In genomic region chr1:241998950-241999495, GRCh38 we compare ENCODE assay signal across 7 cellular contexts. TPM values are rescaled to one million over a fixed set of nuclear protein-coding genes. Genes with fewer than 3 reads are reported as not detected.
DNase-seq lines count a peak whose midpoint lies in the region; ATAC-seq and TF ChIP-seq lines count a peak whose summit lies in the region.

Gene MAP1LC3C, minus strand, starts transcription at chr1:241999098. Its CDS starts 90 bp downstream, at chr1:241999008.

- H3K4me2 ChIP-seq in smooth muscle cell = peak within 1 kb of the TSS; percentile 83

- 56% methylated on average over 6 of the region's 6 CpGs for WGBS in smooth muscle cell (ENCODE audit: low lambda C conversion rate)

- H3K9me3 ChIP-seq in HEK293 (ENCODE audit: control insufficient read depth, insufficient read depth, low read depth, low read length) = no peaks in the 10 kb centered on the region
- no peaks in the 10 kb centered on the region for H3K9me3 ChIP-seq in iPS-20b (ENCODE audit: insufficient read depth, low read depth, low read length)
- no peaks in the 10 kb centered on the region for H3K9me3 ChIP-seq in smooth muscle cell (replicated peaks; ENCODE audit: low read depth)

- ATAC-seq in HG02588 (IDR thresholded peaks at IDR 0.05; ENCODE audit: unreplicated experiment) (no peak), left lobe of liver (no peak)

- H3K27ac Mint-ChIP-seq in activated T-helper 2 cell treated with anti-CD3 and anti-CD28 coated beads, Interferon-gamma antibody, Interleukin-2, Interleukin-4, amounts not matched to agents 10 μg/mL and 5 μg/mL and 100 μg/mL, durations not matched to agents 14 hours and 24 hours and 36 hours = no peak within 1 kb of the TSS

- no peaks in the 10 kb centered on the region for H4K20me1 ChIP-seq in smooth muscle cell (ENCODE audit: low read depth)

- no peak within 1 kb of the TSS for H3K27ac ChIP-seq in HEK293 (ENCODE audit: extremely low read depth, low read depth, low read length)
- H3K27ac ChIP-seq in iPS-20b (ENCODE audit: low read length) = no peak within 1 kb of the TSS
- no peak within 1 kb of the TSS for H3K27ac ChIP-seq in smooth muscle cell (ENCODE audit: low read depth)

- no peaks in the 10 kb centered on the region for H3K27me3 Mint-ChIP-seq in activated T-helper 2 cell treated with anti-CD3 and anti-CD28 coated beads, Interferon-gamma antibody, Interleukin-2, Interleukin-4, amounts not matched to agents 10 μg/mL and 5 μg/mL and 100 μg/mL, durations not matched to agents 14 hours and 24 hours and 36 hours (ENCODE audit: low read depth)

- intact Hi-C loops in activated T-helper 2 cell treated with anti-CD3 and anti-CD28 coated beads, Interferon-gamma antibody, Interleukin-2, Interleukin-4, amounts not matched to agents 10 μg/mL and 5 μg/mL and 100 μg/mL, durations not matched to agents 14 hours and 24 hours and 36 hours (cut with micrococcal nuclease) = loop anchor here (2.0 to 10.0 kb wide), 3 partner anchors 104 to 388 kb away; partner anchors contain the start of gene EXO1

- peaks cover 6% of the 10 kb centered on the region for H3K4me1 Mint-ChIP-seq in activated T-helper 2 cell treated with anti-CD3 and anti-CD28 coated beads, Interferon-gamma antibody, Interleukin-2, Interleukin-4, amounts not matched to agents 10 μg/mL and 5 μg/mL and 100 μg/mL, durations not matched to agents 14 hours and 24 hours and 36 hours (ENCODE audit: low read depth)

- H3K27me3 ChIP-seq in iPS-20b (ENCODE audit: insufficient read depth, low read length) (0 out of 2 replicates have a peak, but pooled peaks cover 4% of the 10 kb centered on the region), smooth muscle cell (ENCODE audit: low read depth) (no peaks in the 10 kb centered on the region)

- H3K9me3 Mint-ChIP-seq in activated T-helper 2 cell treated with anti-CD3 and anti-CD28 coated beads, Interferon-gamma antibody, Interleukin-2, Interleukin-4, amounts not matched to agents 10 μg/mL and 5 μg/mL and 100 μg/mL, durations not matched to agents 14 hours and 24 hours and 36 hours = no peaks in the 10 kb centered on the region

- H3K4me1 ChIP-seq in HEK293 (ENCODE audit: control insufficient read depth, insufficient read depth, low read length) = no peaks in the 10 kb centered on the region
- H3K4me1 ChIP-seq in iPS-20b (ENCODE audit: insufficient read depth, low read length) = peaks cover 8% of the 10 kb centered on the region; the same call in 1 of the 2 replicates
- H3K4me1 ChIP-seq in smooth muscle cell (ENCODE audit: low read depth) = peaks cover 6% of the 10 kb centered on the region

- H3K36me3 ChIP-seq in HEK293 (ENCODE audit: control insufficient read depth in 2 of 2, insufficient read depth in 1 of 2, low read length in 2 of 2) (no peaks in the 10 kb centered on the region), iPS-20b (ENCODE audit: insufficient read depth, low read depth, low read length) (no peaks in the 10 kb centered on the region), smooth muscle cell (ENCODE audit: low read depth) (no peaks in the 10 kb centered on the region)

- CTCF ChIA-PET in HEK293 (lab: Yijun Ruan, JAX) = interaction anchor here (0.6 to 3.8 kb wide), 44 partner anchors 9 to 1341 kb away, joined by 3 to 37 read pairs (median 5); partner anchors contain the start of genes BECN2 and EXO1

- no peaks in the 10 kb centered on the region for H3F3A ChIP-seq in smooth muscle cell (ENCODE audit: low read depth)

- no peaks in the 10 kb centered on the region for H3K79me2 ChIP-seq in smooth muscle cell (ENCODE audit: low read depth)

- H3K4me3 ChIP-seq in HEK293 (ENCODE audit: low read depth, low read length) (peak within 1 kb of the TSS; percentile 19), iPS-20b (ENCODE audit: low read length) (peak within 1 kb of the TSS; percentile 85), smooth muscle cell (peak within 1 kb of the TSS; percentile 43)

- H3K4me3 Mint-ChIP-seq in activated T-helper 2 cell treated with anti-CD3 and anti-CD28 coated beads, Interferon-gamma antibody, Interleukin-2, Interleukin-4, amounts not matched to agents 10 μg/mL and 5 μg/mL and 100 μg/mL, durations not matched to agents 14 hours and 24 hours and 36 hours (ENCODE audit: low read depth) = peak within 1 kb of the TSS; percentile 68

- TF ChIP-seq CTCF in HEK293 (tag by site-specific recombination; IDR thresholded peaks at IDR 0.05) = no peak
- TF ChIP-seq CTCF in smooth muscle cell (IDR thresholded peaks at IDR 0.05; ENCODE audit: borderline replicate concordance, insufficient read depth, poor library complexity, severe bottlenecking) = no peak

- POLR2A ChIA-PET in HEK293 (lab: Yijun Ruan, JAX) = interaction anchor here (1.1 kb wide), 1 partner anchor 102 kb away, joined by 3 read pairs; no protein-coding TSS in a partner anchor

- H3K9ac ChIP-seq in iPS-20b (ENCODE audit: low read depth, low read length) (peak within 1 kb of the TSS; percentile 74; the same call in 1 of the 2 replicates), smooth muscle cell (ENCODE audit: low read depth) (no peak within 1 kb of the TSS)

- H3K36me3 Mint-ChIP-seq in activated T-helper 2 cell treated with anti-CD3 and anti-CD28 coated beads, Interferon-gamma antibody, Interleukin-2, Interleukin-4, amounts not matched to agents 10 μg/mL and 5 μg/mL and 100 μg/mL, durations not matched to agents 14 hours and 24 hours and 36 hours (ENCODE audit: low read depth) = no peaks in the 10 kb centered on the region

- no peak for DNase-seq in activated T-helper 2 cell treated with anti-CD3 and anti-CD28 coated beads, Interferon-gamma antibody, Interleukin-2, Interleukin-4, amounts not matched to agents 10 μg/mL and 5 μg/mL and 100 μg/mL, durations not matched to agents 14 hours and 24 hours and 36 hours (ENCODE audit: low spot score)
- DNase-seq in smooth muscle cell (lab: John Stamatoyannopoulos, UW; ENCODE audit: unreplicated experiment) = no peak
- DNase-seq in NCI-H1105 (lab: John Stamatoyannopoulos, UW) = no peak
- DNase-seq in left lobe of liver (ENCODE audit: low spot score) = no peak

- H2AFZ ChIP-seq in smooth muscle cell (ENCODE audit: low read depth) = peak within 1 kb of the TSS; percentile 59

TF ChIP-seq in HEK293, 187 proteins besides CTCF, POLR2A, EP300 and RAD21:
- TF ChIP-seq ZNF174 (tag by site-specific recombination; IDR thresholded peaks at IDR 0.05) (no peak), ZNF366 (tag by site-specific recombination; conservative IDR thresholded peaks at IDR 0.05) (no peak), GLI4 (tag by site-specific recombination; IDR thresholded peaks at IDR 0.05) (no peak), ZNF596 (tag by site-specific recombination; IDR thresholded peaks at IDR 0.05) (no peak), ZNF560 (tag by site-specific recombination; IDR thresholded peaks at IDR 0.05; ENCODE audit: borderline replicate concordance) (no peak), ZNF132 (tag by site-specific recombination; IDR thresholded peaks at IDR 0.05; ENCODE audit: borderline replicate concordance) (no peak), ZNF362 (tag by site-specific recombination; IDR thresholded peaks at IDR 0.05) (no peak), MEIS1 (CRISPR knock-in tag; IDR thresholded peaks at IDR 0.05; ENCODE audit: borderline replicate concordance) (no peak), SP3 (tag by site-specific recombination; IDR thresholded peaks at IDR 0.05) (no peak), ZNF561 (tag by site-specific recombination; IDR thresholded peaks at IDR 0.05; ENCODE audit: borderline replicate concordance) (no peak)
- TF ChIP-seq, protein P1, sequence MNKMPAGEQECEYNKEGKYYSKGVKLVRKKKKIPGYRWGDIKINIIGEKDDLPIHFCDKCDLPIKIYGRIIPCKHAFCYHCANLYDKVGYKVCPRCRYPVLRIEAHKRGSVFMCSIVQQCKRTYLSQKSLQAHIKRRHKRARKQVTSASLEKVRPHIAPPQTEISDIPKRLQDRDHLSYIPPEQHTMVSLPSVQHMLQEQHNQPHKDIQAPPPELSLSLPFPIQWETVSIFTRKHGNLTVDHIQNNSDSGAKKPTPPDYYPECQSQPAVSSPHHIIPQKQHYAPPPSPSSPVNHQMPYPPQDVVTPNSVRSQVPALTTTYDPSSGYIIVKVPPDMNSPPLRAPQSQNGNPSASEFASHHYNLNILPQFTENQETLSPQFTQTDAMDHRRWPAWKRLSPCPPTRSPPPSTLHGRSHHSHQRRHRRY (tag by site-specific recombination; IDR thresholded peaks at IDR 0.05) = no peak
- TF ChIP-seq, protein P2, sequence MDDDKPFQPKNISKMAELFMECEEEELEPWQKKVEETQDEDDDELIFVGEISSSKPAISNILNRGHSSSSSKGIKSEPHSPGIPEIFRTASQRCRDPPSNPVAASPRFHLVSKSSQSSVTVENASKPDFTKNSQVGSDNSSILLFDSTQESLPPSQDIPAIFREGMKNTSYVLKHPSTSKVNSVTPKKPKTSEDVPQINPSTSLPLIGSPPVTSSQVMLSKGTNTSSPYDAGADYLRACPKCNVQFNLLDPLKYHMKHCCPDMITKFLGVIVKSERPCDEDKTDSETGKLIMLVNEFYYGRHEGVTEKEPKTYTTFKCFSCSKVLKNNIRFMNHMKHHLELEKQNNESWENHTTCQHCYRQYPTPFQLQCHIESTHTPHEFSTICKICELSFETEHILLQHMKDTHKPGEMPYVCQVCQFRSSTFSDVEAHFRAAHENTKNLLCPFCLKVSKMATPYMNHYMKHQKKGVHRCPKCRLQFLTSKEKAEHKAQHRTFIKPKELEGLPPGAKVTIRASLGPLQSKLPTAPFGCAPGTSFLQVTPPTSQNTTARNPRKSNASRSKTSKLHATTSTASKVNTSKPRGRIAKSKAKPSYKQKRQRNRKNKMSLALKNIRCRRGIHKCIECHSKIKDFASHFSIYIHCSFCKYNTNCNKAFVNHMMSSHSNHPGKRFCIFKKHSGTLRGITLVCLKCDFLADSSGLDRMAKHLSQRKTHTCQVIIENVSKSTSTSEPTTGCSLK (tag by site-specific recombination; IDR thresholded peaks at IDR 0.05) = no peak

RNA-seq across cellular contexts. Expression of gene MAP1LC3C, which starts in this region (rescaled TPM):
- not detected in 2 replicates for total RNA-seq in activated T-helper 2 cell treated with anti-CD3 and anti-CD28 coated beads, Interferon-gamma antibody, Interleukin-2, Interleukin-4, amounts not matched to agents 10 μg/mL and 5 μg/mL and 100 μg/mL, durations not matched to agents 14 hours and 24 hours and 36 hours
- total RNA-seq in smooth muscle cell = not detected in 2 replicates
- polyA plus RNA-seq in smooth muscle cell = 0.48 TPM in 1 of 2 replicates, not detected in the other
- not detected for total RNA-seq in left lobe of liver

Comparison
In these comparisons a context has a peak if more than half of its experiments do, and no peak if none do; other contexts are left out.
1. H3K4me3 ChIP-seq: peak in every context shown above with its lines; median percentile 85 in iPS-20b; 43 in smooth muscle cell; 19 in HEK293.